Comparison of ENCODE assay signal across 1 cellular context in the genomic region with DNA sequence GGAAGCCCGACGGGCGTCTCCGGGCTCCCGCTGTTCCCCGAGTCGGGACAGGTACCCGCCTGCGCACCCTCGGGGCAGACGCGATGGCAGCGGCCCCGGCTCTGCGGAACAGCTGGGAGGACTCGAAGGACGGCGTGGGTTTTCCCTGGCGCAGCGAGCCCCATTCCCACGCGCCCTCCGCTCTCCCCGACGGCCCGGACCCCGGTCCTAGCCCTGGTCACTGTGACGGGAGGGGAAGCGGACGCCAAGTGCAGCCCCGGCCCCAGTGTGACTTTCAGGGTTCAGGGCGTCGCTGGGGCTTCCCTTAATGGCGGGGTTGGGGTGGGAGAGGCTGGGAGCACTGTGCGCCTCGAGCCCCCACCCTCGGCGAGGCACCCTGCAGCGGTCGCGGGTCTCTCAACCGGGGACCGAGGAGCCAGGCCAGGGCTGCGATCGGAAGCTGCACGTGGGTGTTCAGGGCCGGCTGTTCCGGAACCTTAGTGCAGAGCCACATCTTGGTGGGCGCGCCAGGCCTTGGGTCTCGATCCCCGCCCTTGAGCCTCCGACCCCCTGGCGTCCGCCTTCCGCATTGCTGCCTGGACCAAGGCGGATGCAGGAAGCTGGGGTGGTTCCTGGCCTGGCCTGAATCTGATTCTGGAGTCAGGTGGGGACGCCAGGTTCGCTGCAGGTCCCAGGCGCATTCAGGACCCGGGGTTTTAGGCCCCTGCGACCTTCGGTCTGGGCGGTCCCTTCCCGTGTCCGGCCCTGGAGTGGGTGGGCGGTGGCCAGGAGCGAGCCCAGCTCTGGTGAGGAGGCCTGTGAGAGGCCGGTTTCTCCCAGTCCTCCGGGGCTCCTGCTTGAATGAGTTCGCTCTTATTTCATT.
TF ChIP-seq lines count a peak whose summit lies in the region.

No MANE protein-coding gene starts in this region.

TF ChIP-seq in endothelial cell of umbilical vein, 7 proteins besides CTCF, POLR2A, EP300 and RAD21:
- TF ChIP-seq FOS (IDR thresholded peaks at IDR 0.05; ENCODE audit: borderline replicate concordance, insufficient read depth, low read length) (no peak), EZH2 (IDR thresholded peaks at IDR 0.05; ENCODE audit: borderline replicate concordance, low read depth, low read length, severe bottlenecking) (no peak), MYC (IDR thresholded peaks at IDR 0.05; ENCODE audit: low read depth, low read length) (no peak), MAX (IDR thresholded peaks at IDR 0.05; ENCODE audit: insufficient read depth, insufficient read length) (no peak), GATA2 (IDR thresholded peaks at IDR 0.05; ENCODE audit: insufficient read depth, insufficient read length, low read depth, low read length) (no peak), JUN (IDR thresholded peaks at IDR 0.05; ENCODE audit: borderline replicate concordance, insufficient read depth, insufficient read length, low read depth) (no peak), POLR2AphosphoS5 (IDR thresholded peaks at IDR 0.05; ENCODE audit: insufficient read depth, low read depth, low read length) (no peak)
